ENCODE assay signal across 9 cellular contexts in the genomic region with DNA sequence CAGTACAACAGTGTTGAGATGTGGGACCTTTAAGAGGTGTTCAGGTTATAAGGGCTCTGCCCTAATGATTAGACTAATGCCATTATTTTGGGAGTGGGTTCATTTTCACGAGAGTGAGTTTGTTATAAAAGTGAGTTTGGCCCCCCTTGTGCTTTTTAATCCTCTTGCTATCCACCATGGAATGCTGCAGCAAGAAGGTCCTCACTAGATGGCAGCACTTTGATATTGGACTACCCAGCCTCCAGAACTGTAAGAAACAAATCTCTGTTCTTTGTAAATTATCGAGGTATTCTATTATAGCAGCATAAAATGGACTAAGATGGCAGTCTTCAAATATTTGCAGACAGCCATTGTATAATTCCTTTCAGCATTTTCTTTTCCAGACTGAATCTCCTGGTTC.
DNase-seq lines count a peak whose midpoint lies in the region; ATAC-seq and TF ChIP-seq lines count a peak whose summit lies in the region.
"Had no signal": no experiment of that assay in that cellular context is flagged by ENCODE, and none has a peak within 500 bp of the region (broad histone marks: within the 10 kb centered on the region; RNA-seq: fewer than 3 reads in every experiment).

No MANE protein-coding gene starts in this region.

- no peak overlapping the region for H3K27ac ChIP-seq in PC-9

- no TSS peak for BruUV-seq in PC-9 (replicated peaks; lab: Mats Ljungman, UMichigan)

- DNase-seq in ACHN (peak; percentile 35), PC-9 (no peak), foreskin fibroblast (no peak), GF-D8 (lab: John Stamatoyannopoulos, UW) (no peak), inferior parietal cortex (ENCODE audit: extremely low spot score) (no peak)
- no peak for DNase-seq in activated CD8-positive, alpha-beta memory T cell treated with anti-CD3 and anti-CD28 coated beads, Interleukin-2, amount 10 ng/mL, durations not matched to agents 7 days and 5 days
- DNase-seq: NCI-H2171 treated with DMSO at 0.1 percent for 48 hours had no signal

- no peaks in the 10 kb centered on the region for H4K20me1 ChIP-seq in PC-9 (ENCODE audit: insufficient read depth)

- H2AFZ ChIP-seq in PC-9 = no peak overlapping the region

- CTCF ChIA-PET in PC-9 (lab: Charles Lee) = no interaction called here
- CTCF ChIA-PET in activated CD8-positive, alpha-beta memory T cell treated with anti-CD3 and anti-CD28 coated beads, Interleukin-2, amount 10 ng/mL, durations not matched to agents 7 days and 5 days (lab: Charles Lee) = no interaction called here

- peak; percentile 42 for ATAC-seq in GM18868 (IDR thresholded peaks at IDR 0.05; ENCODE audit: unreplicated experiment)
- ATAC-seq in GM18517 (IDR thresholded peaks at IDR 0.05; ENCODE audit: unreplicated experiment) = no peak
- no peak for ATAC-seq in activated CD8-positive, alpha-beta memory T cell treated with anti-CD3 and anti-CD28 coated beads, Interleukin-2, amount 10 ng/mL, durations not matched to agents 7 days and 5 days

- H3K27ac Mint-ChIP-seq in activated CD8-positive, alpha-beta memory T cell treated with anti-CD3 and anti-CD28 coated beads, Interleukin-2, amount 10 ng/mL, durations not matched to agents 7 days and 5 days = no peak overlapping the region

- H3K9me3 ChIP-seq in PC-9 (ENCODE audit: insufficient read depth, low read depth) = no peaks in the 10 kb centered on the region

- H3K4me1 Mint-ChIP-seq in activated CD8-positive, alpha-beta memory T cell treated with anti-CD3 and anti-CD28 coated beads, Interleukin-2, amount 10 ng/mL, durations not matched to agents 7 days and 5 days = no peaks in the 10 kb centered on the region

- POLR2A ChIA-PET in PC-9 (lab: Charles Lee; ENCODE audit: unreplicated experiment) = no interaction called here

- no peaks in the 10 kb centered on the region for H3K4me1 ChIP-seq in PC-9 (replicated peaks; ENCODE audit: insufficient read depth)

- H3K4me3 ChIP-seq in PC-9 = no peak overlapping the region
- no peak overlapping the region for H3K4me3 ChIP-seq in foreskin fibroblast (ENCODE audit: low read depth in 1 of 2, low read length in 2 of 2)

- no peaks in the 10 kb centered on the region for H3K79me2 ChIP-seq in PC-9 (ENCODE audit: low read depth)

- H3K9me3 Mint-ChIP-seq in activated CD8-positive, alpha-beta memory T cell treated with anti-CD3 and anti-CD28 coated beads, Interleukin-2, amount 10 ng/mL, durations not matched to agents 7 days and 5 days (ENCODE audit: low read depth) = no peaks in the 10 kb centered on the region

- no peaks in the 10 kb centered on the region for H3K9me2 ChIP-seq in PC-9 (ENCODE audit: insufficient read depth)

- H3K36me3 ChIP-seq in PC-9 (ENCODE audit: low read depth) = no peaks in the 10 kb centered on the region

- H3K27me3 Mint-ChIP-seq in activated CD8-positive, alpha-beta memory T cell treated with anti-CD3 and anti-CD28 coated beads, Interleukin-2, amount 10 ng/mL, durations not matched to agents 7 days and 5 days = peaks cover 2% of the 10 kb centered on the region

- intact Hi-C loops in PC-9 (cut with micrococcal nuclease; ENCODE audit: unreplicated experiment) = no loop called here

- in situ Hi-C loops in ACHN (cut with HindIII; ENCODE audit: low pct_ligation_motif_present, low pct_unique_long_range_greater_than_20kb, low sequenced_read_pairs) = no loop called here

- no peak overlapping the region for H3K4me3 Mint-ChIP-seq in activated CD8-positive, alpha-beta memory T cell treated with anti-CD3 and anti-CD28 coated beads, Interleukin-2, amount 10 ng/mL, durations not matched to agents 7 days and 5 days

- no peaks in the 10 kb centered on the region for H3K36me3 Mint-ChIP-seq in activated CD8-positive, alpha-beta memory T cell treated with anti-CD3 and anti-CD28 coated beads, Interleukin-2, amount 10 ng/mL, durations not matched to agents 7 days and 5 days

- H3F3A ChIP-seq in PC-9 (ENCODE audit: insufficient read depth, low read depth) = no peaks in the 10 kb centered on the region

- H3K4me2 ChIP-seq in PC-9 = no peak overlapping the region

- H3K27me3 ChIP-seq in PC-9 (ENCODE audit: insufficient read depth, low read depth) = peaks cover 12% of the 10 kb centered on the region; the same call in 1 of the 2 replicates

- peak; percentile 33; the same call in 1 of the 2 replicates for TF ChIP-seq CTCF in PC-9 (conservative IDR thresholded peaks at IDR 0.05)
- TF ChIP-seq CTCF in foreskin fibroblast (IDR thresholded peaks at IDR 0.05; ENCODE audit: low read depth, low read length) = peak; percentile 15
